ENCODE assay signal across 13 cellular contexts in the genomic region with DNA sequence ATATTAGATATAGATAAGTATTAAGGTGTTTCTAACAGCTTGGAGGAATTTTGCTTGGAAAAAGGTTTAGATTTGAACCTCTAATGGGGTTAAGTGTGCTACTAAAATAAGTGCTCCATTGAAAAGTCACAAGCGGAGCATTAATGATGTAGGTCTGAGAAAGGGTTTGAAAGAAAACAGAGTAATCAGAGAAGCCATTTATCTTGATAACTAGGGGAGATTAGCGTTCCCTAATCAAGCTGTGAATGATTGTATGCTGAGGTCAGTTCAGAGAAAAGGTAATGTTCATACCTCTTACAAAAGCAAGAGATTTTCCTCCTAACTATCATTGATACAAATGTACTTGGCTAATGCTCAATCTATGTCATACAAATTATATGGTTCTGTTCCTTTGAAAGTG. TPM values are rescaled to one million over a fixed set of nuclear protein-coding genes. Genes with fewer than 3 reads are reported as not detected.
DNase-seq lines count a peak whose midpoint lies in the region; ATAC-seq and TF ChIP-seq lines count a peak whose summit lies in the region.
"Had no signal": no experiment of that assay in that cellular context is flagged by ENCODE, and none has a peak within 500 bp of the region (broad histone marks: within the 10 kb centered on the region; RNA-seq: fewer than 3 reads in every experiment).

No MANE protein-coding gene starts in this region.

- H3K27me3 ChIP-seq in CD4-positive, alpha-beta T cell (ENCODE audit: control insufficient read depth, insufficient read depth, low read length) = no peaks in the 10 kb centered on the region
- no peaks in the 10 kb centered on the region for H3K27me3 ChIP-seq in Karpas-422 (ENCODE audit: low read length)
- no peaks in the 10 kb centered on the region for H3K27me3 ChIP-seq in psoas muscle (ENCODE audit: insufficient read depth in 3 of 3, low read length in 2 of 3)

- H3K4me1 ChIP-seq in Karpas-422 (ENCODE audit: low read length) (peaks cover 73% of the 10 kb centered on the region), psoas muscle (no peaks in the 10 kb centered on the region)

- no peaks in the 10 kb centered on the region for H3K27me3 Mint-ChIP-seq in CD4-positive, alpha-beta T cell
- H3K27me3 Mint-ChIP-seq in T-cell = no peaks in the 10 kb centered on the region
- no peaks in the 10 kb centered on the region for H3K27me3 Mint-ChIP-seq in activated CD8-positive, alpha-beta memory T cell treated with anti-CD3 and anti-CD28 coated beads, Interleukin-2, amount 10 ng/mL, durations not matched to agents 7 days and 5 days
- peaks cover 19% of the 10 kb centered on the region for H3K27me3 Mint-ChIP-seq in Calu3 (ENCODE audit: unreplicated experiment)

- H3K27ac Mint-ChIP-seq in CD4-positive, alpha-beta T cell = no peak overlapping the region
- H3K27ac Mint-ChIP-seq in T-cell = peak overlapping the region in 1 of 2 donors; percentile 91
- H3K27ac Mint-ChIP-seq in activated CD8-positive, alpha-beta memory T cell treated with anti-CD3 and anti-CD28 coated beads, Interleukin-2, amount 10 ng/mL, durations not matched to agents 7 days and 5 days = no peak overlapping the region
- no peak overlapping the region for H3K27ac Mint-ChIP-seq in Calu3 (ENCODE audit: unreplicated experiment)
- H3K27ac Mint-ChIP-seq: nephron had no signal

- no peaks in the 10 kb centered on the region for H3K9me2 ChIP-seq in Karpas-422 (replicated peaks; ENCODE audit: insufficient read depth, low read length)

- no peak overlapping the region for H3K4me3 Mint-ChIP-seq in CD4-positive, alpha-beta T cell
- H3K4me3 Mint-ChIP-seq in T-cell = no peak overlapping the region
- no peak overlapping the region for H3K4me3 Mint-ChIP-seq in activated CD8-positive, alpha-beta memory T cell treated with anti-CD3 and anti-CD28 coated beads, Interleukin-2, amount 10 ng/mL, durations not matched to agents 7 days and 5 days
- no peak overlapping the region for H3K4me3 Mint-ChIP-seq in Calu3 (ENCODE audit: low read depth, unreplicated experiment)
- H3K4me3 Mint-ChIP-seq: nephron had no signal

- H3K36me3 ChIP-seq in Karpas-422 (ENCODE audit: insufficient read depth, low read length) = peaks cover 23% of the 10 kb centered on the region
- H3K36me3 ChIP-seq in psoas muscle (ENCODE audit: insufficient read depth in 1 of 2, low read depth in 1 of 2) = no peaks in the 10 kb centered on the region

- peaks cover 47% of the 10 kb centered on the region for H3K4me1 Mint-ChIP-seq in CD4-positive, alpha-beta T cell (ENCODE audit: low read depth)
- H3K4me1 Mint-ChIP-seq in T-cell (peaks cover 39 to 50% (median 50%) of the 10 kb centered on the region in 3 donors), Calu3 (ENCODE audit: low read depth, unreplicated experiment) (peaks cover 6% of the 10 kb centered on the region)
- H3K4me1 Mint-ChIP-seq in activated CD8-positive, alpha-beta memory T cell treated with anti-CD3 and anti-CD28 coated beads, Interleukin-2, amount 10 ng/mL, durations not matched to agents 7 days and 5 days = peaks cover 40% of the 10 kb centered on the region
- H3K4me1 Mint-ChIP-seq: nephron had no signal

- 39 to 42% (median 39%) methylated on average over 2 of the region's 2 CpGs for WGBS in psoas muscle, 3 donors

- no peak overlapping the region for H2AFZ ChIP-seq in Karpas-422 (ENCODE audit: low read length)

- H3K36me3 Mint-ChIP-seq in CD4-positive, alpha-beta T cell (ENCODE audit: low read depth) = peaks cover 32% of the 10 kb centered on the region
- H3K36me3 Mint-ChIP-seq in T-cell = peaks cover 25% of the 10 kb centered on the region
- H3K36me3 Mint-ChIP-seq in activated CD8-positive, alpha-beta memory T cell treated with anti-CD3 and anti-CD28 coated beads, Interleukin-2, amount 10 ng/mL, durations not matched to agents 7 days and 5 days = peaks cover 43% of the 10 kb centered on the region
- H3K36me3 Mint-ChIP-seq in Calu3 (ENCODE audit: insufficient read depth, unreplicated experiment) = no peaks in the 10 kb centered on the region

- H3K79me2 ChIP-seq in Karpas-422 (ENCODE audit: low read length) = peaks cover 60% of the 10 kb centered on the region

- CTCF ChIA-PET in CD4-positive, alpha-beta T cell (lab: Charles Lee) = interaction anchor here (0.8 to 1.6 kb wide), 3 partner anchors 16 to 40 kb away, joined by 3 to 4 read pairs (median 3); no protein-coding TSS in a partner anchor
- CTCF ChIA-PET in T-cell (lab: Charles Lee) = interaction anchor here (0.6 to 2.1 kb wide), 4 partner anchors 8 to 27 kb away, joined by 3 to 6 read pairs (median 3); no protein-coding TSS in a partner anchor
- CTCF ChIA-PET in activated CD8-positive, alpha-beta memory T cell treated with anti-CD3 and anti-CD28 coated beads, Interleukin-2, amount 10 ng/mL, durations not matched to agents 7 days and 5 days (lab: Charles Lee) = interaction anchor here (1.2 kb wide), 1 partner anchor 189 kb away, joined by 3 read pairs; no protein-coding TSS in a partner anchor
- CTCF ChIA-PET in Calu3 (lab: Charles Lee) = no interaction called here

- H3K9me3 ChIP-seq in CD4-positive, alpha-beta T cell (ENCODE audit: control insufficient read depth, low read length) = no peaks in the 10 kb centered on the region
- H3K9me3 ChIP-seq in Karpas-422 (ENCODE audit: low read length) = no peaks in the 10 kb centered on the region
- no peaks in the 10 kb centered on the region for H3K9me3 ChIP-seq in psoas muscle

- no peaks in the 10 kb centered on the region for H3K9me3 Mint-ChIP-seq in CD4-positive, alpha-beta T cell
- H3K9me3 Mint-ChIP-seq in T-cell (no peaks in the 10 kb centered on the region), Calu3 (ENCODE audit: low read depth, unreplicated experiment) (no peaks in the 10 kb centered on the region)
- no peaks in the 10 kb centered on the region for H3K9me3 Mint-ChIP-seq in activated CD8-positive, alpha-beta memory T cell treated with anti-CD3 and anti-CD28 coated beads, Interleukin-2, amount 10 ng/mL, durations not matched to agents 7 days and 5 days (ENCODE audit: low read depth)
- H3K9me3 Mint-ChIP-seq: nephron had no signal

- no peak for TF ChIP-seq CTCF in CD4-positive, alpha-beta T cell (IDR thresholded peaks at IDR 0.05)
- TF ChIP-seq CTCF in psoas muscle (IDR thresholded peaks at IDR 0.05) (no peak), Calu3 (IDR thresholded peaks at IDR 0.05; ENCODE audit: unreplicated experiment) (no peak)

- DNase-seq in CD4-positive, alpha-beta T cell = no peak
- DNase-seq in Karpas-422 (peak; percentile 79), caudate nucleus (lab: John Stamatoyannopoulos, UW) (no peak), psoas muscle (no peak), 8988T (no peak), T-cell (no peak), Calu3 (no peak)
- DNase-seq in activated CD8-positive, alpha-beta memory T cell treated with anti-CD3 and anti-CD28 coated beads, Interleukin-2, amount 10 ng/mL, durations not matched to agents 7 days and 5 days = no peak
- DNase-seq: NCI-H82; stimulated activated CD4-positive, alpha-beta T cell treated with anti-CD3 and anti-CD28 coated beads, Interleukin-15, amount 100 ng/mL, for 24 hours; stimulated activated naive CD4-positive, alpha-beta T cell treated with Interleukin-2 at 50 U/mL for 16 hours had no signal

- ATAC-seq in CD4-positive, alpha-beta T cell (ENCODE audit: poor library complexity) = no peak
- ATAC-seq in psoas muscle (no peak), T-cell (replicated peaks in 1 of 4) (no peak)
- ATAC-seq in activated CD8-positive, alpha-beta memory T cell treated with anti-CD3 and anti-CD28 coated beads, Interleukin-2, amount 10 ng/mL, durations not matched to agents 7 days and 5 days = no peak
- ATAC-seq: left lobe of liver had no signal

- H3K9ac ChIP-seq in Karpas-422 (ENCODE audit: low read length) = peak overlapping the region; percentile 84

- POLR2A ChIA-PET in CD4-positive, alpha-beta T cell (lab: Charles Lee) = interaction anchor here (1.0 to 1.6 kb wide), 4 partner anchors 18 to 189 kb away, joined by 3 to 5 read pairs (median 3); no protein-coding TSS in a partner anchor
- POLR2A ChIA-PET in T-cell (lab: Charles Lee) = no interaction called here

- H4K20me1 ChIP-seq in Karpas-422 (ENCODE audit: insufficient read depth, low read depth, low read length) = no peaks in the 10 kb centered on the region; the same call in 1 of the 2 replicates

- H3K4me3 ChIP-seq in Karpas-422 (ENCODE audit: low read length) (peak overlapping the region; percentile 83), psoas muscle (peak overlapping the region; percentile 41)

- H3K27ac ChIP-seq in CD4-positive, alpha-beta T cell (ENCODE audit: low read depth, low read length) = peak overlapping the region; percentile 77
- peak overlapping the region; percentile 96 for H3K27ac ChIP-seq in Karpas-422 (ENCODE audit: low read length)
- H3K27ac ChIP-seq in caudate nucleus (ENCODE audit: low read depth, low read length) = peak overlapping the region; percentile 31
- H3K27ac ChIP-seq in psoas muscle = no peak overlapping the region

- H3K4me2 ChIP-seq in Karpas-422 (ENCODE audit: low read depth, low read length, poor library complexity, severe bottlenecking) = peak overlapping the region; percentile 96

- intact Hi-C loops in CD4-positive, alpha-beta T cell (cut with DNase I, micrococcal nuclease) = loop anchor here (2.0 to 5.0 kb wide), 3 partner anchors 15 to 269 kb away; partner anchors contain the start of genes APLF (in 1 of the 2) and FBXO48 (in 1 of the 2)
- intact Hi-C loops in psoas muscle (cut with DNase I) (no loop called here), Calu3 (cut with micrococcal nuclease; ENCODE audit: unreplicated experiment) (no loop called here)

- no TSS peak for BruUV-seq in Calu3 (replicated peaks; lab: Mats Ljungman, UMichigan)

RNA-seq across cellular contexts. Expression of gene ARHGAP25, which starts 1.5 kb away (rescaled TPM):
- 10 to 100 TPM; 39.3 to 41.8 TPM for total RNA-seq in CD4-positive, alpha-beta T cell
- 172 and 213 TPM in 2 replicates for total RNA-seq in Karpas-422 (2014; rRNA removed; shearing (Covaris generic); ENCODE audit: low replicate concordance)
- total RNA-seq in psoas muscle (1 to 10 TPM; 1.8 to 4.8 (median 2.2) TPM), T-cell (100 to 1,000 TPM; 103 to 134 (median 123) TPM), Calu3 (2022) (0.51 TPM in 1 of 2 replicates, not detected in the other)
- polyA plus RNA-seq in psoas muscle = 1 to 10 TPM; 1.1 to 1.9 (median 1.6) TPM
- total RNA-seq in activated CD8-positive, alpha-beta memory T cell treated with anti-CD3 and anti-CD28 coated beads, Interleukin-2, amount 10 ng/mL, durations not matched to agents 7 days and 5 days = 100 to 1,000 TPM in 1 of 2 experiments, 10 to 100 TPM in 1; 90.2 to 126 TPM

Comparison
In these comparisons a context has a peak if more than half of its experiments do, and no peak if none do; other contexts are left out.
1. RNA of gene ARHGAP25, which starts 1.5 kb away (total RNA-seq): 172 to 213 TPM in Karpas-422, 90.2 to 126 TPM in activated CD8-positive, alpha-beta memory T cell treated with anti-CD3 and anti-CD28 coated beads, Interleukin-2, amount 10 ng/mL, durations not matched to agents 7 days and 5 days, 103 to 134 TPM in T-cell and 39.3 to 41.8 TPM in CD4-positive, alpha-beta T cell; 1.8 to 4.8 TPM in psoas muscle and 0.51 TPM in Calu3; every median in the first group is over 4 times any median in the second.
2. intact Hi-C loops: an anchor here in CD4-positive, alpha-beta T cell (2.0 to 5.0 kb wide); none called in psoas muscle and Calu3.